9 cellular contexts compared by ENCODE assay signal in genomic region chr7:45001826-45002225, GRCh38. TPM values are rescaled to one million over a fixed set of nuclear protein-coding genes. Genes with fewer than 3 reads are reported as not detected.
DNase-seq lines count a peak whose midpoint lies in the region; ATAC-seq and TF ChIP-seq lines count a peak whose summit lies in the region.
"Had no signal": no experiment of that assay in that cellular context is flagged by ENCODE, and none has a peak within 500 bp of the region (broad histone marks: within the 10 kb centered on the region; RNA-seq: fewer than 3 reads in every experiment).

No MANE protein-coding gene starts in this region.

- peak overlapping the region; percentile 100 for H3K4me2 ChIP-seq in Karpas-422 (ENCODE audit: low read depth, low read length, poor library complexity, severe bottlenecking)

- H3K9me3 ChIP-seq in CD4-positive, CD25-positive, alpha-beta regulatory T cell (ENCODE audit: control insufficient read depth in 2 of 2, low read length in 2 of 2), result no peaks in the 10 kb centered on the region
- H3K9me3 ChIP-seq in Karpas-422 (ENCODE audit: low read length), result no peaks in the 10 kb centered on the region
- no peaks in the 10 kb centered on the region for H3K9me3 ChIP-seq in breast epithelium

- intact Hi-C loops in breast epithelium (cut with DNase I; ENCODE audit: low total_unique reads), result no loop called here
- intact Hi-C loops in natural killer cell (cut with micrococcal nuclease), result loop anchor here (2.0 kb wide), 2 partner anchors 23 to 25 kb away; partner anchors contain the start of gene MYO1G

- peak overlapping the region; percentile 90 to 95 (median 93) for H3K4me3 Mint-ChIP-seq in CD4-positive, CD25-positive, alpha-beta regulatory T cell
- peak overlapping the region; percentile 98 for H3K4me3 Mint-ChIP-seq in natural killer cell

- H3K4me1 ChIP-seq in CD4-positive, CD25-positive, alpha-beta regulatory T cell (ENCODE audit: control insufficient read depth, insufficient read depth, low read length, poor library complexity, severe bottlenecking), result peaks cover 50% of the 10 kb centered on the region
- peaks cover 61% of the 10 kb centered on the region for H3K4me1 ChIP-seq in Karpas-422 (ENCODE audit: low read length)
- H3K4me1 ChIP-seq in breast epithelium, result peaks cover 0 to 6% of the 10 kb centered on the region in 2 donors

- peak overlapping the region; percentile 98 for H3K9ac ChIP-seq in Karpas-422 (ENCODE audit: low read length)

- H3K27ac Mint-ChIP-seq in CD4-positive, CD25-positive, alpha-beta regulatory T cell, result peak overlapping the region; percentile 90 to 97 (median 93)
- H3K27ac Mint-ChIP-seq in natural killer cell, result peak overlapping the region; percentile 78 to 95

- peak overlapping the region; percentile 95 for H3K4me3 ChIP-seq in CD4-positive, CD25-positive, alpha-beta regulatory T cell (ENCODE audit: low read depth, low read length)
- H3K4me3 ChIP-seq in Karpas-422 (ENCODE audit: low read length) (peak overlapping the region; percentile 99), breast epithelium (peak overlapping the region in 2 of 3 donors; percentile 78 to 91)

- H3K27ac ChIP-seq in CD4-positive, CD25-positive, alpha-beta regulatory T cell (ENCODE audit: insufficient read depth, low read length, poor library complexity, severe bottlenecking), result peak overlapping the region; percentile 84
- peak overlapping the region; percentile 98 for H3K27ac ChIP-seq in Karpas-422 (ENCODE audit: low read length)
- H3K27ac ChIP-seq in breast epithelium, result peak overlapping the region; percentile 45 to 93

- no peak for ATAC-seq in CD4-positive, CD25-positive, alpha-beta regulatory T cell (ENCODE audit: low read depth in 2 of 2)
- no peak for ATAC-seq in natural killer cell
- no peak for ATAC-seq in GM19452 (IDR thresholded peaks at IDR 0.05; ENCODE audit: unreplicated experiment)
- no peak for ATAC-seq in GM18511 (IDR thresholded peaks at IDR 0.05; ENCODE audit: unreplicated experiment)
- ATAC-seq: right cardiac atrium had no signal

- H3K9me2 ChIP-seq in Karpas-422 (replicated peaks; ENCODE audit: insufficient read depth, low read length), result no peaks in the 10 kb centered on the region

- TF ChIP-seq CTCF in breast epithelium (IDR thresholded peaks at IDR 0.05) (no peak), natural killer cell (IDR thresholded peaks at IDR 0.05) (no peak)

- peaks cover 20 to 74% (median 42%) of the 10 kb centered on the region in 4 donors for H3K4me1 Mint-ChIP-seq in CD4-positive, CD25-positive, alpha-beta regulatory T cell
- peaks cover 30 to 40% of the 10 kb centered on the region in 2 donors for H3K4me1 Mint-ChIP-seq in natural killer cell

- H3K79me2 ChIP-seq in Karpas-422 (ENCODE audit: low read length), result peaks cover 64% of the 10 kb centered on the region

- no peak overlapping the region for H2AFZ ChIP-seq in Karpas-422 (ENCODE audit: low read length)

- no peaks in the 10 kb centered on the region for H3K27me3 ChIP-seq in CD4-positive, CD25-positive, alpha-beta regulatory T cell (ENCODE audit: control insufficient read depth, insufficient read depth, low read length)
- H3K27me3 ChIP-seq in Karpas-422 (ENCODE audit: low read length), result no peaks in the 10 kb centered on the region
- no peaks in the 10 kb centered on the region for H3K27me3 ChIP-seq in breast epithelium

- peaks cover 3% of the 10 kb centered on the region for H3K36me3 Mint-ChIP-seq in CD4-positive, CD25-positive, alpha-beta regulatory T cell
- no peaks in the 10 kb centered on the region for H3K36me3 Mint-ChIP-seq in natural killer cell

- peaks cover 7% of the 10 kb centered on the region for H3K36me3 ChIP-seq in CD4-positive, CD25-positive, alpha-beta regulatory T cell (ENCODE audit: control insufficient read depth, insufficient read depth, low read length)
- H3K36me3 ChIP-seq in Karpas-422 (ENCODE audit: insufficient read depth, low read length) (peaks cover 10% of the 10 kb centered on the region; the same call in 1 of the 2 replicates), breast epithelium (no peaks in the 10 kb centered on the region)

- peaks cover 18% of the 10 kb centered on the region for H4K20me1 ChIP-seq in Karpas-422 (ENCODE audit: insufficient read depth, low read depth, low read length)

- in situ Hi-C loops in KBM-7 (cut with MboI; ENCODE audit: low pct_unique_long_range_greater_than_20kb, low sequenced_read_pairs), result no loop called here

- peaks cover 0 to 2% (median 0%) of the 10 kb centered on the region in 7 donors for H3K9me3 Mint-ChIP-seq in CD4-positive, CD25-positive, alpha-beta regulatory T cell
- H3K9me3 Mint-ChIP-seq in natural killer cell, result no peaks in the 10 kb centered on the region

- DNase-seq in CD4-positive, CD25-positive, alpha-beta regulatory T cell, result no peak
- DNase-seq in Karpas-422, result peak; percentile 40
- peak in 1 of 2 donors; percentile 57 for DNase-seq in breast epithelium (ENCODE audit: low spot score in 2 of 2)
- no peak for DNase-seq in natural killer cell
- no peak for DNase-seq in KBM-7
- no peak for DNase-seq in kidney glomerular epithelial cell (lab: John Stamatoyannopoulos, UW)

- no peak for TF ChIP-seq POLR2A in breast epithelium (IDR thresholded peaks at IDR 0.05)

- H3K27me3 Mint-ChIP-seq in CD4-positive, CD25-positive, alpha-beta regulatory T cell, result peaks cover 10% of the 10 kb centered on the region
- no peaks in the 10 kb centered on the region for H3K27me3 Mint-ChIP-seq in natural killer cell (ENCODE audit: low read depth in 2 of 2)

RNA-seq across cellular contexts. Expression of gene CCM2, which starts 1.8 kb away (rescaled TPM):
- total RNA-seq in CD4-positive, CD25-positive, alpha-beta regulatory T cell, result 190 TPM
- 100 to 1,000 TPM; 139 to 163 (median 156) TPM for polyA plus RNA-seq in CD4-positive, CD25-positive, alpha-beta regulatory T cell
- 42.5 and 78.8 TPM in 2 replicates for total RNA-seq in Karpas-422 (2014; rRNA removed; shearing (Covaris generic); ENCODE audit: low replicate concordance)
- total RNA-seq in breast epithelium (10 to 100 TPM; 32.3 to 45.3 (median 35.4) TPM), natural killer cell (100 to 1,000 TPM in 1 of 3 donors, 10 to 100 TPM in 2; 66.2 to 104 (median 97.5) TPM)

RNA-seq across cellular contexts. Expression of gene MYO1G, which starts 23.0 kb away (rescaled TPM):
- 427 TPM for total RNA-seq in CD4-positive, CD25-positive, alpha-beta regulatory T cell
- 100 to 1,000 TPM; 132 to 229 (median 160) TPM for polyA plus RNA-seq in CD4-positive, CD25-positive, alpha-beta regulatory T cell
- 62.4 and 130 TPM in 2 replicates for total RNA-seq in Karpas-422 (2014; rRNA removed; shearing (Covaris generic); ENCODE audit: low replicate concordance)
- total RNA-seq in breast epithelium (1 to 10 TPM; 2.0 to 2.9 (median 2.2) TPM), natural killer cell (100 to 1,000 TPM; 371 to 470 (median 429) TPM)

Comparison
In these comparisons a context has a peak if more than half of its experiments do, and no peak if none do; other contexts are left out.
1. RNA of gene MYO1G, which starts 23.0 kb away (total RNA-seq): 371 to 470 TPM in natural killer cell, 427 TPM in CD4-positive, CD25-positive, alpha-beta regulatory T cell (single experiment) and 62.4 to 130 TPM in Karpas-422; 2.0 to 2.9 TPM in breast epithelium; every median in the first group is over 10 times any median in the second.
2. Peak in every context shown above with its lines, with median percentiles within 50 percentile points of each other: H3K27ac ChIP-seq and H3K4me3 ChIP-seq.